ENCODE assay signal across 17 cellular contexts in genomic region chr12:27967551-27968054, GRCh38. TPM values are rescaled to one million over a fixed set of nuclear protein-coding genes. Genes with fewer than 3 reads are reported as not detected.
DNase-seq lines count a peak whose midpoint lies in the region; ATAC-seq and TF ChIP-seq lines count a peak whose summit lies in the region.
"Had no signal": no experiment of that assay in that cellular context is flagged by ENCODE, and none has a peak within 500 bp of the region (broad histone marks: within the 10 kb centered on the region; RNA-seq: fewer than 3 reads in every experiment).

No MANE protein-coding gene starts in this region.

- H3K27me3 ChIP-seq in SJCRH30, result no peaks in the 10 kb centered on the region
- no peaks in the 10 kb centered on the region for H3K27me3 ChIP-seq in body of pancreas

- H3K36me3 ChIP-seq in SJCRH30 (no peaks in the 10 kb centered on the region), body of pancreas (replicated peaks in 1 of 2; ENCODE audit: insufficient read depth in 1 of 2, low read depth in 2 of 2) (no peaks in the 10 kb centered on the region)
- H3K36me3 ChIP-seq: BLaER1, HAP-1, neural progenitor cell, sigmoid colon had no signal

- 33 to 43% methylated on average over 2 of the region's 2 CpGs for WGBS in body of pancreas, 2 donors

- H3K4me1 ChIP-seq in SJCRH30, result peaks cover 36% of the 10 kb centered on the region
- peaks cover 31% of the 10 kb centered on the region for H3K4me1 ChIP-seq in body of pancreas

- ATAC-seq in body of pancreas, result no peak
- no peak for ATAC-seq in HG03442 (IDR thresholded peaks at IDR 0.05; ENCODE audit: unreplicated experiment)

- H3K4me3 ChIP-seq in SJCRH30 (no peak overlapping the region), body of pancreas (no peak overlapping the region)
- H3K4me3 ChIP-seq: BLaER1, HAP-1, neural progenitor cell, sigmoid colon had no signal

- no peak for TF ChIP-seq POLR2A in body of pancreas (IDR thresholded peaks at IDR 0.05)

- H3K27ac ChIP-seq in SJCRH30 (peak overlapping the region; percentile 50), body of pancreas (no peak overlapping the region)
- H3K27ac ChIP-seq: BLaER1, neural progenitor cell, VCaP had no signal

- no peak for TF ChIP-seq CTCF in body of pancreas (IDR thresholded peaks at IDR 0.05)

- intact Hi-C loops in body of pancreas (cut with DNase I), result no loop called here

- H3K9me3 ChIP-seq in SJCRH30 (replicated peaks), result no peaks in the 10 kb centered on the region
- no peaks in the 10 kb centered on the region for H3K9me3 ChIP-seq in body of pancreas
- H3K9me3 ChIP-seq: HAP-1, sigmoid colon had no signal

- DNase-seq in DMS79 treated with DMSO at 0.1 percent for 48 hours (lab: John Stamatoyannopoulos, UW) (peak; percentile 72), NCI-H1105 treated with DMSO at 0.1 percent for 48 hours (lab: John Stamatoyannopoulos, UW) (peak; percentile 37), SJCRH30 (peak in 1 of 2 experiments; percentile 35), kidney glomerular epithelial cell (lab: John Stamatoyannopoulos, UW) (peak; percentile 31), body of pancreas (no peak), SKM-1 (lab: John Stamatoyannopoulos, UW; ENCODE audit: unreplicated experiment) (no peak)
- DNase-seq in activated CD4-positive, CD25-positive, alpha-beta regulatory T cell treated with anti-CD3 and anti-CD28 coated beads, Interleukin-2, amount 50 U/mL, for 72 hours, result no peak
- DNase-seq: activated CD8-positive, alpha-beta memory T cell treated with anti-CD3 and anti-CD28 coated beads, Interleukin-2, amount 50 U/mL, for 4 hours; left ventricle myocardium superior; NCI-H82; sigmoid colon; stimulated activated naive CD8-positive, alpha-beta T cell treated with anti-CD3 and anti-CD28 coated beads, Interleukin-15, amount 100 ng/mL, for 72 hours had no signal

RNA-seq across cellular contexts. Expression of gene PTHLH, which starts 4.9 kb away (rescaled TPM):
- 3.5 and 3.6 TPM in 2 replicates for total RNA-seq in SJCRH30 (2014; rRNA removed; shearing (Covaris generic))
- total RNA-seq in body of pancreas, result under 1 TPM in 1 of 2 donors, not detected in 1; 0.78 TPM
- total RNA-seq: left ventricle myocardium superior had no signal

Comparison
In these comparisons a context has a peak if more than half of its experiments do, and no peak if none do; other contexts are left out.
1. DNase-seq: peak in DMS79 treated with DMSO at 0.1 percent for 48 hours (single experiment), NCI-H1105 treated with DMSO at 0.1 percent for 48 hours (single experiment) and kidney glomerular epithelial cell (single experiment); none in body of pancreas (0 of 4), activated CD4-positive, CD25-positive, alpha-beta regulatory T cell treated with anti-CD3 and anti-CD28 coated beads, Interleukin-2, amount 50 U/mL, for 72 hours (single experiment) and SKM-1 (single experiment).